ENCODE assay signal across 30 cellular contexts in the genomic region with DNA sequence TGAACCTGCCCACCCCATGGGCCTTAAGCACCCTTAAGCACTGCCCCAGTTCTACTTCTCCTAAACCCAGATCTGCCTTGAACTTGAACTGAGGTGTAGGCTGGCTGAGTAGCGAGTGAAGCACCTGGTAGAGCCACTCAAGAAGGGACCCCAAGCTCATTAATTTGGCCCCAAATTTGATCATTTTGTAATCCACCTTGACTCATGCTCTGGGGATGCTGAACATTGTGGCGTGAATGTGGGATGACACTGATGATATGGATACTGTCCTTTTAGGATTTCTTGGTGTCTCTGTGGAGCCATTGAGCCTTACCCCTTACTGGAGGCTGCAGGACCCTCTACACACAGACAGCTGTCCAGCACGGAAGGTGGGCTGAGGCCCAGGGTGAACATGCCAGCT. TPM values are rescaled to one million over a fixed set of nuclear protein-coding genes. Genes with fewer than 3 reads are reported as not detected.
"Had no signal": no experiment of that assay in that cellular context is flagged by ENCODE, and none has a peak within 500 bp of the region (broad histone marks: within the 10 kb centered on the region; RNA-seq: fewer than 3 reads in every experiment).

A gene (plus strand): TSS at position 301 of the 400 bp plus-strand sequence. CDS start 91 bp downstream, at position 392.

- H3K9me3 Mint-ChIP-seq: stimulated activated effector memory CD8-positive, alpha-beta T cell treated with anti-CD3 and anti-CD28 coated beads, Interleukin-12 subunit alpha, Interleukin-12 subunit beta, amount 100 ng/mL, for 72 hours; stimulated activated memory B cell treated with anti-CD40 and anti-IgM and Interleukin-4, amounts not matched to agents 10 μg/mL and 1 μg/mL and 100 μg/mL, for 72 hours; stimulated activated naive CD8-positive, alpha-beta T cell treated with anti-CD3 and anti-CD28 coated beads, Interleukin-15, amount 100 ng/mL, for 72 hours; stimulated activated naive CD8-positive, alpha-beta T cell treated with anti-CD3 and anti-CD28 coated beads, Interleukin-15, Interleukin-2, amounts not matched to agents 100 ng/mL and 50 ng/mL, for 24 hours; type B pancreatic cell had no signal

- H3K4me1 ChIP-seq: stomach, testis, thyroid gland, tibial artery, transverse colon, upper lobe of left lung, upper lobe of right lung, uterus, vagina had no signal

- H3K27me3 Mint-ChIP-seq: stimulated activated memory B cell treated with anti-CD40 and anti-IgM and Interleukin-4, amounts not matched to agents 10 μg/mL and 1 μg/mL and 100 μg/mL, for 72 hours; stimulated activated naive B cell treated with anti-CD40 and anti-IgM and Interleukin-4, amounts not matched to agents 10 μg/mL and 1 μg/mL and 100 μg/mL, for 72 hours; stimulated activated naive CD8-positive, alpha-beta T cell treated with anti-CD3 and anti-CD28 coated beads, Interleukin-15, amount 100 ng/mL, for 72 hours; stimulated activated naive CD8-positive, alpha-beta T cell treated with anti-CD3 and anti-CD28 coated beads, Interleukin-15, Interleukin-2, amounts not matched to agents 100 ng/mL and 50 ng/mL, for 24 hours; type B pancreatic cell had no signal

- H3K27ac Mint-ChIP-seq: stimulated activated effector memory CD8-positive, alpha-beta T cell treated with anti-CD3 and anti-CD28 coated beads, Interleukin-12 subunit alpha, Interleukin-12 subunit beta, amount 100 ng/mL, for 72 hours; stimulated activated memory B cell treated with anti-CD40 and anti-IgM and Interleukin-4, amounts not matched to agents 10 μg/mL and 1 μg/mL and 100 μg/mL, for 72 hours; stimulated activated naive B cell treated with anti-CD40 and anti-IgM and Interleukin-4, amounts not matched to agents 10 μg/mL and 1 μg/mL and 100 μg/mL, for 72 hours; stimulated activated naive CD8-positive, alpha-beta T cell treated with anti-CD3 and anti-CD28 coated beads, Interleukin-15, amount 100 ng/mL, for 72 hours; stimulated activated naive CD8-positive, alpha-beta T cell treated with anti-CD3 and anti-CD28 coated beads, Interleukin-15, Interleukin-2, amounts not matched to agents 100 ng/mL and 50 ng/mL, for 24 hours; type B pancreatic cell had no signal

- H3K27ac ChIP-seq: stomach, suprapubic skin, testis, thoracic aorta, thyroid gland, tibial artery, tibial nerve, transverse colon, upper lobe of left lung, upper lobe of right lung, uterus, vagina had no signal

- H3K36me3 ChIP-seq: stomach, suprapubic skin, thoracic aorta, thyroid gland, tibial artery, tibial nerve, transverse colon, upper lobe of left lung, upper lobe of right lung, uterus, vagina had no signal

- DNase-seq: stimulated activated CD4-positive, alpha-beta T cell treated with anti-CD3 and anti-CD28 coated beads, Interleukin-2, amount 100 ng/mL, for 48 hours; stimulated activated CD4-positive, alpha-beta T cell treated with anti-CD3 and anti-CD28 coated beads, Interleukin-4, amount 100 ng/mL, for 1 hour; stimulated activated CD4-positive, alpha-beta T cell treated with anti-CD3 and anti-CD28 coated beads, Interleukin-4, amount 100 ng/mL, for 24 hours; stimulated activated CD4-positive, alpha-beta T cell treated with anti-CD3 and anti-CD28 coated beads, Interleukin-4, amount 100 ng/mL, for 4 hours; stimulated activated CD8-positive, alpha-beta memory T cell treated with anti-CD3 and anti-CD28 coated beads, Interleukin-4, amount 100 ng/mL, for 48 hours; stimulated activated naive B cell treated with anti-CD40 and anti-IgM and Interleukin-4, amounts not matched to agents 10 μg/mL and 1 μg/mL and 100 μg/mL, for 72 hours; stimulated activated naive CD4-positive, alpha-beta T cell; stimulated activated naive CD4-positive, alpha-beta T cell treated with Interleukin-2 at 50 U/mL for 16 hours; stimulated activated naive CD8-positive, alpha-beta T cell treated with anti-CD3 and anti-CD28 coated beads, Interleukin-15, amount 100 ng/mL, for 72 hours; stimulated activated naive CD8-positive, alpha-beta T cell treated with anti-CD3 and anti-CD28 coated beads, Interleukin-15, Interleukin-2, amounts not matched to agents 100 U/mL and 50 U/mL, for 24 hours; stomach; substantia nigra; testis; thyroid gland; tibial artery; transverse colon; trophoblast cell; upper lobe of left lung; upper lobe of right lung; uterus had no signal

- H3K36me3 Mint-ChIP-seq: stimulated activated memory B cell treated with anti-CD40 and anti-IgM and Interleukin-4, amounts not matched to agents 10 μg/mL and 1 μg/mL and 100 μg/mL, for 72 hours had no signal

- H3K4me3 ChIP-seq: stomach, suprapubic skin, testis, thoracic aorta, thyroid gland, tibial artery, tibial nerve, transverse colon, upper lobe of left lung, upper lobe of right lung, uterus, vagina had no signal

- FAIRE-seq: urothelium cell line had no signal

- H3K9me3 ChIP-seq: suprapubic skin, testis, thoracic aorta, thyroid gland, tibial artery, tibial nerve, transverse colon, upper lobe of left lung, upper lobe of right lung, uterus, vagina had no signal

- ATAC-seq: stimulated activated effector memory CD8-positive, alpha-beta T cell treated with anti-CD3 and anti-CD28 coated beads, Interleukin-12 subunit alpha, Interleukin-12 subunit beta, amount 100 ng/mL, for 72 hours; stimulated activated memory B cell treated with anti-CD40 and anti-IgM and Interleukin-4, amounts not matched to agents 10 μg/mL and 1 μg/mL and 100 μg/mL, for 72 hours; stimulated activated naive B cell treated with anti-CD40 and anti-IgM and Interleukin-4, amounts not matched to agents 10 μg/mL and 1 μg/mL and 100 μg/mL, for 72 hours; stimulated activated naive CD8-positive, alpha-beta T cell treated with anti-CD3 and anti-CD28 coated beads, Interleukin-15, amount 100 ng/mL, for 72 hours; stimulated activated naive CD8-positive, alpha-beta T cell treated with anti-CD3 and anti-CD28 coated beads, Interleukin-15, Interleukin-2, amounts not matched to agents 100 U/mL and 50 U/mL, for 24 hours; upper lobe of right lung had no signal

- H3K27me3 ChIP-seq: stomach, suprapubic skin, testis, thyroid gland, tibial artery, tibial nerve, transverse colon, upper lobe of left lung, upper lobe of right lung, uterus, vagina had no signal

- H3K4me3 Mint-ChIP-seq: stimulated activated effector memory CD8-positive, alpha-beta T cell treated with anti-CD3 and anti-CD28 coated beads, Interleukin-12 subunit alpha, Interleukin-12 subunit beta, amount 100 ng/mL, for 72 hours; stimulated activated memory B cell treated with anti-CD40 and anti-IgM and Interleukin-4, amounts not matched to agents 10 μg/mL and 1 μg/mL and 100 μg/mL, for 72 hours; stimulated activated naive B cell treated with anti-CD40 and anti-IgM and Interleukin-4, amounts not matched to agents 10 μg/mL and 1 μg/mL and 100 μg/mL, for 72 hours; stimulated activated naive CD8-positive, alpha-beta T cell treated with anti-CD3 and anti-CD28 coated beads, Interleukin-15, amount 100 ng/mL, for 72 hours; stimulated activated naive CD8-positive, alpha-beta T cell treated with anti-CD3 and anti-CD28 coated beads, Interleukin-15, Interleukin-2, amounts not matched to agents 100 ng/mL and 50 ng/mL, for 24 hours; type B pancreatic cell had no signal

RNA-seq across cellular contexts. Expression of the gene that starts here (rescaled TPM):
- total RNA-seq: subcutaneous adipose tissue, thoracic aorta, vagina had no signal
